ENCODE assay signal across 1 cellular context in genomic region chr2:134917958-134918517, GRCh38.
TF ChIP-seq lines count a peak whose summit lies in the region.

No MANE protein-coding gene starts in this region.

TF ChIP-seq in K562, 482 proteins besides CTCF, POLR2A, EP300 and RAD21 (continued from another document and continues in another):
- TF ChIP-seq, protein P1, sequence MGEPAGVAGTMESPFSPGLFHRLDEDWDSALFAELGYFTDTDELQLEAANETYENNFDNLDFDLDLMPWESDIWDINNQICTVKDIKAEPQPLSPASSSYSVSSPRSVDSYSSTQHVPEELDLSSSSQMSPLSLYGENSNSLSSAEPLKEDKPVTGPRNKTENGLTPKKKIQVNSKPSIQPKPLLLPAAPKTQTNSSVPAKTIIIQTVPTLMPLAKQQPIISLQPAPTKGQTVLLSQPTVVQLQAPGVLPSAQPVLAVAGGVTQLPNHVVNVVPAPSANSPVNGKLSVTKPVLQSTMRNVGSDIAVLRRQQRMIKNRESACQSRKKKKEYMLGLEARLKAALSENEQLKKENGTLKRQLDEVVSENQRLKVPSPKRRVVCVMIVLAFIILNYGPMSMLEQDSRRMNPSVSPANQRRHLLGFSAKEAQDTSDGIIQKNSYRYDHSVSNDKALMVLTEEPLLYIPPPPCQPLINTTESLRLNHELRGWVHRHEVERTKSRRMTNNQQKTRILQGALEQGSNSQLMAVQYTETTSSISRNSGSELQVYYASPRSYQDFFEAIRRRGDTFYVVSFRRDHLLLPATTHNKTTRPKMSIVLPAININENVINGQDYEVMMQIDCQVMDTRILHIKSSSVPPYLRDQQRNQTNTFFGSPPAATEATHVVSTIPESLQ (CRISPR knock-in tag; IDR thresholded peaks at IDR 0.05), result no peak
- TF ChIP-seq, protein P2, sequence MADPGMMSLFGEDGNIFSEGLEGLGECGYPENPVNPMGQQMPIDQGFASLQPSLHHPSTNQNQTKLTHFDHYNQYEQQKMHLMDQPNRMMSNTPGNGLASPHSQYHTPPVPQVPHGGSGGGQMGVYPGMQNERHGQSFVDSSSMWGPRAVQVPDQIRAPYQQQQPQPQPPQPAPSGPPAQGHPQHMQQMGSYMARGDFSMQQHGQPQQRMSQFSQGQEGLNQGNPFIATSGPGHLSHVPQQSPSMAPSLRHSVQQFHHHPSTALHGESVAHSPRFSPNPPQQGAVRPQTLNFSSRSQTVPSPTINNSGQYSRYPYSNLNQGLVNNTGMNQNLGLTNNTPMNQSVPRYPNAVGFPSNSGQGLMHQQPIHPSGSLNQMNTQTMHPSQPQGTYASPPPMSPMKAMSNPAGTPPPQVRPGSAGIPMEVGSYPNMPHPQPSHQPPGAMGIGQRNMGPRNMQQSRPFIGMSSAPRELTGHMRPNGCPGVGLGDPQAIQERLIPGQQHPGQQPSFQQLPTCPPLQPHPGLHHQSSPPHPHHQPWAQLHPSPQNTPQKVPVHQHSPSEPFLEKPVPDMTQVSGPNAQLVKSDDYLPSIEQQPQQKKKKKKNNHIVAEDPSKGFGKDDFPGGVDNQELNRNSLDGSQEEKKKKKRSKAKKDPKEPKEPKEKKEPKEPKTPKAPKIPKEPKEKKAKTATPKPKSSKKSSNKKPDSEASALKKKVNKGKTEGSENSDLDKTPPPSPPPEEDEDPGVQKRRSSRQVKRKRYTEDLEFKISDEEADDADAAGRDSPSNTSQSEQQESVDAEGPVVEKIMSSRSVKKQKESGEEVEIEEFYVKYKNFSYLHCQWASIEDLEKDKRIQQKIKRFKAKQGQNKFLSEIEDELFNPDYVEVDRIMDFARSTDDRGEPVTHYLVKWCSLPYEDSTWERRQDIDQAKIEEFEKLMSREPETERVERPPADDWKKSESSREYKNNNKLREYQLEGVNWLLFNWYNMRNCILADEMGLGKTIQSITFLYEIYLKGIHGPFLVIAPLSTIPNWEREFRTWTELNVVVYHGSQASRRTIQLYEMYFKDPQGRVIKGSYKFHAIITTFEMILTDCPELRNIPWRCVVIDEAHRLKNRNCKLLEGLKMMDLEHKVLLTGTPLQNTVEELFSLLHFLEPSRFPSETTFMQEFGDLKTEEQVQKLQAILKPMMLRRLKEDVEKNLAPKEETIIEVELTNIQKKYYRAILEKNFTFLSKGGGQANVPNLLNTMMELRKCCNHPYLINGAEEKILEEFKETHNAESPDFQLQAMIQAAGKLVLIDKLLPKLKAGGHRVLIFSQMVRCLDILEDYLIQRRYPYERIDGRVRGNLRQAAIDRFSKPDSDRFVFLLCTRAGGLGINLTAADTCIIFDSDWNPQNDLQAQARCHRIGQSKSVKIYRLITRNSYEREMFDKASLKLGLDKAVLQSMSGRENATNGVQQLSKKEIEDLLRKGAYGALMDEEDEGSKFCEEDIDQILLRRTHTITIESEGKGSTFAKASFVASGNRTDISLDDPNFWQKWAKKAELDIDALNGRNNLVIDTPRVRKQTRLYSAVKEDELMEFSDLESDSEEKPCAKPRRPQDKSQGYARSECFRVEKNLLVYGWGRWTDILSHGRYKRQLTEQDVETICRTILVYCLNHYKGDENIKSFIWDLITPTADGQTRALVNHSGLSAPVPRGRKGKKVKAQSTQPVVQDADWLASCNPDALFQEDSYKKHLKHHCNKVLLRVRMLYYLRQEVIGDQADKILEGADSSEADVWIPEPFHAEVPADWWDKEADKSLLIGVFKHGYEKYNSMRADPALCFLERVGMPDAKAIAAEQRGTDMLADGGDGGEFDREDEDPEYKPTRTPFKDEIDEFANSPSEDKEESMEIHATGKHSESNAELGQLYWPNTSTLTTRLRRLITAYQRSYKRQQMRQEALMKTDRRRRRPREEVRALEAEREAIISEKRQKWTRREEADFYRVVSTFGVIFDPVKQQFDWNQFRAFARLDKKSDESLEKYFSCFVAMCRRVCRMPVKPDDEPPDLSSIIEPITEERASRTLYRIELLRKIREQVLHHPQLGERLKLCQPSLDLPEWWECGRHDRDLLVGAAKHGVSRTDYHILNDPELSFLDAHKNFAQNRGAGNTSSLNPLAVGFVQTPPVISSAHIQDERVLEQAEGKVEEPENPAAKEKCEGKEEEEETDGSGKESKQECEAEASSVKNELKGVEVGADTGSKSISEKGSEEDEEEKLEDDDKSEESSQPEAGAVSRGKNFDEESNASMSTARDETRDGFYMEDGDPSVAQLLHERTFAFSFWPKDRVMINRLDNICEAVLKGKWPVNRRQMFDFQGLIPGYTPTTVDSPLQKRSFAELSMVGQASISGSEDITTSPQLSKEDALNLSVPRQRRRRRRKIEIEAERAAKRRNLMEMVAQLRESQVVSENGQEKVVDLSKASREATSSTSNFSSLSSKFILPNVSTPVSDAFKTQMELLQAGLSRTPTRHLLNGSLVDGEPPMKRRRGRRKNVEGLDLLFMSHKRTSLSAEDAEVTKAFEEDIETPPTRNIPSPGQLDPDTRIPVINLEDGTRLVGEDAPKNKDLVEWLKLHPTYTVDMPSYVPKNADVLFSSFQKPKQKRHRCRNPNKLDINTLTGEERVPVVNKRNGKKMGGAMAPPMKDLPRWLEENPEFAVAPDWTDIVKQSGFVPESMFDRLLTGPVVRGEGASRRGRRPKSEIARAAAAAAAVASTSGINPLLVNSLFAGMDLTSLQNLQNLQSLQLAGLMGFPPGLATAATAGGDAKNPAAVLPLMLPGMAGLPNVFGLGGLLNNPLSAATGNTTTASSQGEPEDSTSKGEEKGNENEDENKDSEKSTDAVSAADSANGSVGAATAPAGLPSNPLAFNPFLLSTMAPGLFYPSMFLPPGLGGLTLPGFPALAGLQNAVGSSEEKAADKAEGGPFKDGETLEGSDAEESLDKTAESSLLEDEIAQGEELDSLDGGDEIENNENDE (IDR thresholded peaks at IDR 0.05; ENCODE audit: low read depth, low read length), result no peak
- TF ChIP-seq BHLHE40 (IDR thresholded peaks at IDR 0.05; ENCODE audit: low read length) (peak; percentile 88), ARHGAP35 (IDR thresholded peaks at IDR 0.05; ENCODE audit: partially characterized antibody) (no peak), SAFB2 (IDR thresholded peaks at IDR 0.05; ENCODE audit: borderline replicate concordance, low read depth, low read length, severe bottlenecking) (no peak), MYC (IDR thresholded peaks at IDR 0.05; ENCODE audit: low read depth, low read length) (peak; percentile 77), MYC (CRISPR knock-in tag; IDR thresholded peaks at IDR 0.05; ENCODE audit: borderline replicate concordance, low read depth) (peak; percentile 33; the same call in 1 of the 2 replicates), AFF1 (IDR thresholded peaks at IDR 0.05; ENCODE audit: low read depth in 1 of 2, partially characterized antibody in 2 of 2) (no peak), MAFF (IDR thresholded peaks at IDR 0.05; ENCODE audit: low read length) (no peak), BMI1 (IDR thresholded peaks at IDR 0.05; ENCODE audit: low read length) (no peak), POLR2H (tag; IDR thresholded peaks at IDR 0.05; ENCODE audit: low read depth) (peak; percentile 95), RHOXF2B (CRISPR knock-in tag; conservative IDR thresholded peaks at IDR 0.05) (no peak), MYNN (IDR thresholded peaks at IDR 0.05) (no peak), MYNN (CRISPR knock-in tag; IDR thresholded peaks at IDR 0.05) (no peak), CC2D1A (IDR thresholded peaks at IDR 0.05) (no peak), ZNF512 (tag; IDR thresholded peaks at IDR 0.05) (no peak), CHD2 (IDR thresholded peaks at IDR 0.05; ENCODE audit: low read depth, low read length) (no peak; the same call in 1 of the 2 replicates), SPI1 (IDR thresholded peaks at IDR 0.05; ENCODE audit: borderline replicate concordance, low read depth, low read length) (0 out of 2 replicates have a peak, but pooled peaks have one; percentile 9), YBX1 (IDR thresholded peaks at IDR 0.05) (no peak), SAFB (IDR thresholded peaks at IDR 0.05; ENCODE audit: borderline replicate concordance, low read depth, low read length) (peak; percentile 26; the same call in 1 of the 2 replicates), HMGN3 (IDR thresholded peaks at IDR 0.05; ENCODE audit: borderline replicate concordance, extremely low read depth, insufficient read length, low read depth, low read length) (no peak), MCM2 (IDR thresholded peaks at IDR 0.05; ENCODE audit: low read depth) (no peak), NFIX (CRISPR knock-in tag; IDR thresholded peaks at IDR 0.05; ENCODE audit: low read depth) (no peak), ZNF75A (CRISPR knock-in tag; IDR thresholded peaks at IDR 0.05) (no peak), ZNF143 (CRISPR knock-in tag; IDR thresholded peaks at IDR 0.05) (no peak), RUNX1 (IDR thresholded peaks at IDR 0.05; ENCODE audit: low read depth) (0 out of 2 replicates have a peak, but pooled peaks have one; percentile 7), YY1 (IDR thresholded peaks at IDR 0.05; ENCODE audit: borderline replicate concordance in 1 of 3, control insufficient read depth in 1 of 3, extremely low read depth in 1 of 3, insufficient read depth in 3 of 3, insufficient read length in 1 of 3, insufficient replicate concordance in 2 of 3, low read depth in 1 of 3, low read length in 2 of 3) (peak; percentile 23 to 83 (median 79)), CTBP1 (IDR thresholded peaks at IDR 0.05; ENCODE audit: borderline replicate concordance) (no peak; the same call in 1 of the 2 replicates), IRF9 (tag; IDR thresholded peaks at IDR 0.05) (no peak), PCBP1 (IDR thresholded peaks at IDR 0.05; ENCODE audit: low read depth, low read length, poor library complexity, severe bottlenecking) (peak; percentile 90), ZBED1 (IDR thresholded peaks at IDR 0.05) (no peak; the same call in 1 of the 2 replicates), NUFIP1 (IDR thresholded peaks at IDR 0.05; ENCODE audit: partially characterized antibody) (no peak), NRF1 (conservative IDR thresholded peaks at IDR 0.05 in 1 of 2, IDR thresholded peaks at IDR 0.05 in 1 of 2) (no peak), L3MBTL2 (IDR thresholded peaks at IDR 0.05) (no peak), NCOA2 (IDR thresholded peaks at IDR 0.05; ENCODE audit: partially characterized antibody in 2 of 2) (no peak), ZNF277 (CRISPR knock-in tag; IDR thresholded peaks at IDR 0.05; ENCODE audit: borderline replicate concordance) (no peak), ZNF263 (CRISPR knock-in tag; IDR thresholded peaks at IDR 0.05; ENCODE audit: borderline replicate concordance) (no peak), ILF3 (IDR thresholded peaks at IDR 0.05; ENCODE audit: borderline replicate concordance) (no peak), ZNF212 (CRISPR knock-in tag; IDR thresholded peaks at IDR 0.05) (no peak)
- TF ChIP-seq, protein P3, sequence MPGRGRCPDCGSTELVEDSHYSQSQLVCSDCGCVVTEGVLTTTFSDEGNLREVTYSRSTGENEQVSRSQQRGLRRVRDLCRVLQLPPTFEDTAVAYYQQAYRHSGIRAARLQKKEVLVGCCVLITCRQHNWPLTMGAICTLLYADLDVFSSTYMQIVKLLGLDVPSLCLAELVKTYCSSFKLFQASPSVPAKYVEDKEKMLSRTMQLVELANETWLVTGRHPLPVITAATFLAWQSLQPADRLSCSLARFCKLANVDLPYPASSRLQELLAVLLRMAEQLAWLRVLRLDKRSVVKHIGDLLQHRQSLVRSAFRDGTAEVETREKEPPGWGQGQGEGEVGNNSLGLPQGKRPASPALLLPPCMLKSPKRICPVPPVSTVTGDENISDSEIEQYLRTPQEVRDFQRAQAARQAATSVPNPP (IDR thresholded peaks at IDR 0.05; ENCODE audit: borderline replicate concordance, insufficient read depth, insufficient read length), result no peak
